Comparison of ENCODE assay signal across 3 cellular contexts in the genomic region with DNA sequence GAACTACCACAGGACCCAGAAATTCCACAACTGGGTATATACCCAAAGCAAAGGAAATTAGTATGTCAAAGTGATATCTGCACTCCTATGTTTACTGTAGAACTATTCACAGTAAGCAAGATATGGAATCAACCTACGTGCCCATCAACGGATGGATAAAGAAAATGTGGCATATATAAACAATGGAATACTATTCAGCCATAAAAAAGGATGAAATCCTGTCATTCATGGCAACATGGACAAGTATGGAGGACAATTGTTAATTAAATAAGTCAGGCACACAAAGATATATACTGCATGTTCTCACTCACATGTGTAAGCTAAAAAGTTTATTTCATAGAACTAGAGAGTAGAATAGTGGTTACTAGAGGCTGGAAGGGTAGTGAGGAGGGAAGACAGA.
A peak's percentile ranks its signal among the peaks of the same experiment; 100 is the strongest.
TF ChIP-seq lines count a peak whose summit lies in the region.

No MANE protein-coding gene starts in this region.

TF ChIP-seq in A549, 52 proteins besides CTCF, POLR2A, EP300 and RAD21 (continued from another document):
- TF ChIP-seq, protein P1, sequence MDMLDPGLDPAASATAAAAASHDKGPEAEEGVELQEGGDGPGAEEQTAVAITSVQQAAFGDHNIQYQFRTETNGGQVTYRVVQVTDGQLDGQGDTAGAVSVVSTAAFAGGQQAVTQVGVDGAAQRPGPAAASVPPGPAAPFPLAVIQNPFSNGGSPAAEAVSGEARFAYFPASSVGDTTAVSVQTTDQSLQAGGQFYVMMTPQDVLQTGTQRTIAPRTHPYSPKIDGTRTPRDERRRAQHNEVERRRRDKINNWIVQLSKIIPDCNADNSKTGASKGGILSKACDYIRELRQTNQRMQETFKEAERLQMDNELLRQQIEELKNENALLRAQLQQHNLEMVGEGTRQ (IDR thresholded peaks at IDR 0.05) = no peak
- no peak for TF ChIP-seq FOSB (CRISPR knock-in tag; IDR thresholded peaks at IDR 0.05)

TF ChIP-seq in HEK293, 187 proteins besides CTCF, POLR2A, EP300 and RAD21 (continued from another document):
- TF ChIP-seq HOXA7 (CRISPR knock-in tag; IDR thresholded peaks at IDR 0.05; ENCODE audit: borderline replicate concordance) = no peak
- no peak for TF ChIP-seq SCRT2 (tag by site-specific recombination; IDR thresholded peaks at IDR 0.05)

TF ChIP-seq in K562, 482 proteins besides CTCF, POLR2A, EP300 and RAD21:
- TF ChIP-seq, protein P2, sequence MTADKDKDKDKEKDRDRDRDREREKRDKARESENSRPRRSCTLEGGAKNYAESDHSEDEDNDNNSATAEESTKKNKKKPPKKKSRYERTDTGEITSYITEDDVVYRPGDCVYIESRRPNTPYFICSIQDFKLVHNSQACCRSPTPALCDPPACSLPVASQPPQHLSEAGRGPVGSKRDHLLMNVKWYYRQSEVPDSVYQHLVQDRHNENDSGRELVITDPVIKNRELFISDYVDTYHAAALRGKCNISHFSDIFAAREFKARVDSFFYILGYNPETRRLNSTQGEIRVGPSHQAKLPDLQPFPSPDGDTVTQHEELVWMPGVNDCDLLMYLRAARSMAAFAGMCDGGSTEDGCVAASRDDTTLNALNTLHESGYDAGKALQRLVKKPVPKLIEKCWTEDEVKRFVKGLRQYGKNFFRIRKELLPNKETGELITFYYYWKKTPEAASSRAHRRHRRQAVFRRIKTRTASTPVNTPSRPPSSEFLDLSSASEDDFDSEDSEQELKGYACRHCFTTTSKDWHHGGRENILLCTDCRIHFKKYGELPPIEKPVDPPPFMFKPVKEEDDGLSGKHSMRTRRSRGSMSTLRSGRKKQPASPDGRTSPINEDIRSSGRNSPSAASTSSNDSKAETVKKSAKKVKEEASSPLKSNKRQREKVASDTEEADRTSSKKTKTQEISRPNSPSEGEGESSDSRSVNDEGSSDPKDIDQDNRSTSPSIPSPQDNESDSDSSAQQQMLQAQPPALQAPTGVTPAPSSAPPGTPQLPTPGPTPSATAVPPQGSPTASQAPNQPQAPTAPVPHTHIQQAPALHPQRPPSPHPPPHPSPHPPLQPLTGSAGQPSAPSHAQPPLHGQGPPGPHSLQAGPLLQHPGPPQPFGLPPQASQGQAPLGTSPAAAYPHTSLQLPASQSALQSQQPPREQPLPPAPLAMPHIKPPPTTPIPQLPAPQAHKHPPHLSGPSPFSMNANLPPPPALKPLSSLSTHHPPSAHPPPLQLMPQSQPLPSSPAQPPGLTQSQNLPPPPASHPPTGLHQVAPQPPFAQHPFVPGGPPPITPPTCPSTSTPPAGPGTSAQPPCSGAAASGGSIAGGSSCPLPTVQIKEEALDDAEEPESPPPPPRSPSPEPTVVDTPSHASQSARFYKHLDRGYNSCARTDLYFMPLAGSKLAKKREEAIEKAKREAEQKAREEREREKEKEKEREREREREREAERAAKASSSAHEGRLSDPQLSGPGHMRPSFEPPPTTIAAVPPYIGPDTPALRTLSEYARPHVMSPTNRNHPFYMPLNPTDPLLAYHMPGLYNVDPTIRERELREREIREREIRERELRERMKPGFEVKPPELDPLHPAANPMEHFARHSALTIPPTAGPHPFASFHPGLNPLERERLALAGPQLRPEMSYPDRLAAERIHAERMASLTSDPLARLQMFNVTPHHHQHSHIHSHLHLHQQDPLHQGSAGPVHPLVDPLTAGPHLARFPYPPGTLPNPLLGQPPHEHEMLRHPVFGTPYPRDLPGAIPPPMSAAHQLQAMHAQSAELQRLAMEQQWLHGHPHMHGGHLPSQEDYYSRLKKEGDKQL (CRISPR knock-in tag; IDR thresholded peaks at IDR 0.05; ENCODE audit: borderline replicate concordance) = no peak
- TF ChIP-seq ZNF146 (CRISPR knock-in tag; IDR thresholded peaks at IDR 0.05; ENCODE audit: unreplicated experiment) = peak; percentile 53
- TF ChIP-seq ZNF133 (CRISPR knock-in tag; IDR thresholded peaks at IDR 0.05) = no peak
- TF ChIP-seq RFX1 (IDR thresholded peaks at IDR 0.05) = no peak
- no peak for TF ChIP-seq BACH1 (tag; IDR thresholded peaks at IDR 0.05)
- no peak for TF ChIP-seq YBX1 (IDR thresholded peaks at IDR 0.05)
- TF ChIP-seq, protein P3, sequence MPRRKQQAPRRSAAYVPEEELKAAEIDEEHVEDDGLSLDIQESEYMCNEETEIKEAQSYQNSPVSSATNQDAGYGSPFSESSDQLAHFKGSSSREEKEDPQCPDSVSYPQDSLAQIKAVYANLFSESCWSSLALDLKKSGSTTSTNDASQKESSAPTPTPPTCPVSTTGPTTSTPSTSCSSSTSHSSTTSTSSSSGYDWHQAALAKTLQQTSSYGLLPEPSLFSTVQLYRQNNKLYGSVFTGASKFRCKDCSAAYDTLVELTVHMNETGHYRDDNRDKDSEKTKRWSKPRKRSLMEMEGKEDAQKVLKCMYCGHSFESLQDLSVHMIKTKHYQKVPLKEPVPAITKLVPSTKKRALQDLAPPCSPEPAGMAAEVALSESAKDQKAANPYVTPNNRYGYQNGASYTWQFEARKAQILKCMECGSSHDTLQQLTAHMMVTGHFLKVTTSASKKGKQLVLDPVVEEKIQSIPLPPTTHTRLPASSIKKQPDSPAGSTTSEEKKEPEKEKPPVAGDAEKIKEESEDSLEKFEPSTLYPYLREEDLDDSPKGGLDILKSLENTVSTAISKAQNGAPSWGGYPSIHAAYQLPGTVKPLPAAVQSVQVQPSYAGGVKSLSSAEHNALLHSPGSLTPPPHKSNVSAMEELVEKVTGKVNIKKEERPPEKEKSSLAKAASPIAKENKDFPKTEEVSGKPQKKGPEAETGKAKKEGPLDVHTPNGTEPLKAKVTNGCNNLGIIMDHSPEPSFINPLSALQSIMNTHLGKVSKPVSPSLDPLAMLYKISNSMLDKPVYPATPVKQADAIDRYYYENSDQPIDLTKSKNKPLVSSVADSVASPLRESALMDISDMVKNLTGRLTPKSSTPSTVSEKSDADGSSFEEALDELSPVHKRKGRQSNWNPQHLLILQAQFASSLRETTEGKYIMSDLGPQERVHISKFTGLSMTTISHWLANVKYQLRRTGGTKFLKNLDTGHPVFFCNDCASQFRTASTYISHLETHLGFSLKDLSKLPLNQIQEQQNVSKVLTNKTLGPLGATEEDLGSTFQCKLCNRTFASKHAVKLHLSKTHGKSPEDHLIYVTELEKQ (CRISPR knock-in tag; IDR thresholded peaks at IDR 0.05) = no peak
- no peak for TF ChIP-seq ZZZ3 (IDR thresholded peaks at IDR 0.05)
- TF ChIP-seq PCBP2 (IDR thresholded peaks at IDR 0.05; ENCODE audit: low read depth, low read length, poor library complexity, severe bottlenecking) = no peak
- TF ChIP-seq ZNF324 (CRISPR knock-in tag; IDR thresholded peaks at IDR 0.05) = no peak
- no peak for TF ChIP-seq GABPB1 (CRISPR knock-in tag; IDR thresholded peaks at IDR 0.05)
- TF ChIP-seq, protein P4, sequence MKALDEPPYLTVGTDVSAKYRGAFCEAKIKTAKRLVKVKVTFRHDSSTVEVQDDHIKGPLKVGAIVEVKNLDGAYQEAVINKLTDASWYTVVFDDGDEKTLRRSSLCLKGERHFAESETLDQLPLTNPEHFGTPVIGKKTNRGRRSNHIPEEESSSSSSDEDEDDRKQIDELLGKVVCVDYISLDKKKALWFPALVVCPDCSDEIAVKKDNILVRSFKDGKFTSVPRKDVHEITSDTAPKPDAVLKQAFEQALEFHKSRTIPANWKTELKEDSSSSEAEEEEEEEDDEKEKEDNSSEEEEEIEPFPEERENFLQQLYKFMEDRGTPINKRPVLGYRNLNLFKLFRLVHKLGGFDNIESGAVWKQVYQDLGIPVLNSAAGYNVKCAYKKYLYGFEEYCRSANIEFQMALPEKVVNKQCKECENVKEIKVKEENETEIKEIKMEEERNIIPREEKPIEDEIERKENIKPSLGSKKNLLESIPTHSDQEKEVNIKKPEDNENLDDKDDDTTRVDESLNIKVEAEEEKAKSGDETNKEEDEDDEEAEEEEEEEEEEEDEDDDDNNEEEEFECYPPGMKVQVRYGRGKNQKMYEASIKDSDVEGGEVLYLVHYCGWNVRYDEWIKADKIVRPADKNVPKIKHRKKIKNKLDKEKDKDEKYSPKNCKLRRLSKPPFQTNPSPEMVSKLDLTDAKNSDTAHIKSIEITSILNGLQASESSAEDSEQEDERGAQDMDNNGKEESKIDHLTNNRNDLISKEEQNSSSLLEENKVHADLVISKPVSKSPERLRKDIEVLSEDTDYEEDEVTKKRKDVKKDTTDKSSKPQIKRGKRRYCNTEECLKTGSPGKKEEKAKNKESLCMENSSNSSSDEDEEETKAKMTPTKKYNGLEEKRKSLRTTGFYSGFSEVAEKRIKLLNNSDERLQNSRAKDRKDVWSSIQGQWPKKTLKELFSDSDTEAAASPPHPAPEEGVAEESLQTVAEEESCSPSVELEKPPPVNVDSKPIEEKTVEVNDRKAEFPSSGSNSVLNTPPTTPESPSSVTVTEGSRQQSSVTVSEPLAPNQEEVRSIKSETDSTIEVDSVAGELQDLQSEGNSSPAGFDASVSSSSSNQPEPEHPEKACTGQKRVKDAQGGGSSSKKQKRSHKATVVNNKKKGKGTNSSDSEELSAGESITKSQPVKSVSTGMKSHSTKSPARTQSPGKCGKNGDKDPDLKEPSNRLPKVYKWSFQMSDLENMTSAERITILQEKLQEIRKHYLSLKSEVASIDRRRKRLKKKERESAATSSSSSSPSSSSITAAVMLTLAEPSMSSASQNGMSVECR (CRISPR knock-in tag; IDR thresholded peaks at IDR 0.05) = no peak
- TF ChIP-seq ZNF197 (CRISPR knock-in tag; IDR thresholded peaks at IDR 0.05; ENCODE audit: low read depth) = no peak
- no peak for TF ChIP-seq NONO (IDR thresholded peaks at IDR 0.05; ENCODE audit: low read depth in 2 of 2, low read length in 1 of 2)
- peak; percentile 66 for TF ChIP-seq RBM25 (IDR thresholded peaks at IDR 0.05; ENCODE audit: low read depth, low read length, severe bottlenecking)
